ENCODE assay signal across 1 cellular context in genomic region chr17:35588196-35588920, GRCh38.
TF ChIP-seq lines count a peak whose summit lies in the region.

No MANE protein-coding gene starts in this region.

TF ChIP-seq in K562, 482 proteins besides CTCF, POLR2A, EP300 and RAD21 (continued from another document and continues in another):
- TF ChIP-seq CREB5 (CRISPR knock-in tag; IDR thresholded peaks at IDR 0.05): no peak
- no peak for TF ChIP-seq MLX (CRISPR knock-in tag; conservative IDR thresholded peaks at IDR 0.05)
- no peak for TF ChIP-seq MITF (IDR thresholded peaks at IDR 0.05)
- no peak for TF ChIP-seq HMGXB4 (CRISPR knock-in tag; IDR thresholded peaks at IDR 0.05)
- peak; percentile 76; the same call in 1 of the 2 replicates for TF ChIP-seq ZEB2 (IDR thresholded peaks at IDR 0.05)
- TF ChIP-seq MED1 (CRISPR knock-in tag; IDR thresholded peaks at IDR 0.05; ENCODE audit: borderline replicate concordance): no peak
- TF ChIP-seq ZNF584 (CRISPR knock-in tag; IDR thresholded peaks at IDR 0.05; ENCODE audit: low read depth): no peak
- TF ChIP-seq HNRNPLL (IDR thresholded peaks at IDR 0.05; ENCODE audit: low read depth, low read length, poor library complexity, severe bottlenecking): no peak
- no peak for TF ChIP-seq TGIF2 (CRISPR knock-in tag; IDR thresholded peaks at IDR 0.05)
- TF ChIP-seq CHD4 (IDR thresholded peaks at IDR 0.05; ENCODE audit: insufficient read depth, insufficient replicate concordance, low read depth, low read length, poor library complexity, severe bottlenecking): no peak
- TF ChIP-seq ZNF184 (CRISPR knock-in tag; IDR thresholded peaks at IDR 0.05): no peak
- peak; percentile 14; the same call in 1 of the 2 replicates for TF ChIP-seq SOX6 (IDR thresholded peaks at IDR 0.05)
- no peak for TF ChIP-seq MXD1 (CRISPR knock-in tag; IDR thresholded peaks at IDR 0.05; ENCODE audit: borderline replicate concordance, poor library complexity, severe bottlenecking)
- no peak for TF ChIP-seq ZMIZ1 (IDR thresholded peaks at IDR 0.05; ENCODE audit: low read depth in 2 of 2, low read length in 2 of 2)
- no peak for TF ChIP-seq SNRNP70 (optimal IDR thresholded peaks at IDR 0.05; ENCODE audit: low read depth, low read length)
- peak; percentile 38 for TF ChIP-seq SMARCE1 (IDR thresholded peaks at IDR 0.05)
- TF ChIP-seq SRSF9 (IDR thresholded peaks at IDR 0.05; ENCODE audit: borderline replicate concordance, low read depth, low read length): no peak
- peak in 1 of 2 experiments; percentile 52; a peak in 1 of 4 replicates for TF ChIP-seq HDAC1 (IDR thresholded peaks at IDR 0.05)
- no peak for TF ChIP-seq CREBBP (IDR thresholded peaks at IDR 0.05; ENCODE audit: low read depth, low read length)
- no peak for TF ChIP-seq BMI1 (IDR thresholded peaks at IDR 0.05; ENCODE audit: low read length)
- no peak for TF ChIP-seq TOE1 (IDR thresholded peaks at IDR 0.05; ENCODE audit: borderline replicate concordance)
- TF ChIP-seq TOE1 (CRISPR knock-in tag; IDR thresholded peaks at IDR 0.05; ENCODE audit: borderline replicate concordance, low read depth): no peak
- no peak for TF ChIP-seq GATAD2A (IDR thresholded peaks at IDR 0.05)
- TF ChIP-seq HNRNPL (IDR thresholded peaks at IDR 0.05; ENCODE audit: low read depth, low read length): no peak
- no peak for TF ChIP-seq ZNF124 (CRISPR knock-in tag; IDR thresholded peaks at IDR 0.05)
- TF ChIP-seq TRIM25 (IDR thresholded peaks at IDR 0.05; ENCODE audit: borderline replicate concordance): no peak
- TF ChIP-seq ZNF592 (IDR thresholded peaks at IDR 0.05): peak; percentile 83
- no peak for TF ChIP-seq ZNF76 (CRISPR knock-in tag; IDR thresholded peaks at IDR 0.05; ENCODE audit: borderline replicate concordance)
- TF ChIP-seq PHTF2 (CRISPR knock-in tag; IDR thresholded peaks at IDR 0.05): no peak
- no peak for TF ChIP-seq ELF2 (CRISPR knock-in tag; IDR thresholded peaks at IDR 0.05)
- TF ChIP-seq NCOA2 (IDR thresholded peaks at IDR 0.05; ENCODE audit: partially characterized antibody in 2 of 2): no peak
- no peak for TF ChIP-seq TRIM28 (IDR thresholded peaks at IDR 0.05)
- no peak for TF ChIP-seq SLC30A9 (CRISPR knock-in tag; IDR thresholded peaks at IDR 0.05)
- 0 out of 2 replicates have a peak, but pooled peaks have one; percentile 16 for TF ChIP-seq NKRF (IDR thresholded peaks at IDR 0.05; ENCODE audit: borderline replicate concordance)
- no peak for TF ChIP-seq STAT6 (CRISPR knock-in tag; IDR thresholded peaks at IDR 0.05)
- TF ChIP-seq CREM (IDR thresholded peaks at IDR 0.05; ENCODE audit: low read depth): no peak
- TF ChIP-seq GABPB2 (CRISPR knock-in tag; conservative IDR thresholded peaks at IDR 0.05): no peak
- no peak for TF ChIP-seq ZNF280B (CRISPR knock-in tag; IDR thresholded peaks at IDR 0.05)
